17 cellular contexts compared by ENCODE assay signal in genomic region chr22:35054064-35054463, GRCh38. TPM values are rescaled to one million over a fixed set of nuclear protein-coding genes. Genes with fewer than 3 reads are reported as not detected.
A peak's percentile ranks its signal among the peaks of the same experiment; 100 is the strongest.
DNase-seq lines count a peak whose midpoint lies in the region; ATAC-seq, FAIRE-seq and TF ChIP-seq lines count a peak whose summit lies in the region.
"Had no signal": no experiment of that assay in that cellular context is flagged by ENCODE, and none has a peak within 500 bp of the region (broad histone marks: within the 10 kb centered on the region; RNA-seq: fewer than 3 reads in every experiment).

No MANE protein-coding gene starts in this region.

- POLR2A ChIA-PET in activated CD4-positive, alpha-beta memory T cell treated with anti-CD3 and anti-CD28 coated beads for 36 hours (lab: Charles Lee) = no interaction called here

- no peaks in the 10 kb centered on the region for H3K9me3 Mint-ChIP-seq in activated CD8-positive, alpha-beta memory T cell treated with anti-CD3 and anti-CD28 coated beads, Interleukin-2, amount 10 ng/mL, durations not matched to agents 7 days and 5 days (ENCODE audit: low read depth)
- H3K9me3 Mint-ChIP-seq in activated CD4-positive, alpha-beta memory T cell treated with anti-CD3 and anti-CD28 coated beads for 36 hours = peaks cover 4% of the 10 kb centered on the region
- H3K9me3 Mint-ChIP-seq in chondrocyte (ENCODE audit: low read depth) = peaks cover 12% of the 10 kb centered on the region

- FAIRE-seq in GM12892 (lab: Jason Lieb, UNC) = peak; percentile 21

- no peak for DNase-seq in activated CD8-positive, alpha-beta memory T cell treated with anti-CD3 and anti-CD28 coated beads, Interleukin-2, amount 10 ng/mL, durations not matched to agents 7 days and 5 days
- DNase-seq in activated CD8-positive, alpha-beta memory T cell treated with anti-CD3 and anti-CD28 coated beads, Interleukin-2, amount 50 U/mL, for 4 hours = no peak
- DNase-seq in GM12892 (ENCODE audit: insufficient read length) = no peak
- DNase-seq in activated CD4-positive, alpha-beta memory T cell treated with anti-CD3 and anti-CD28 coated beads for 36 hours = no peak
- no peak for DNase-seq in ecto neural progenitor cell (ENCODE audit: low spot score)
- DNase-seq in chondrocyte (ENCODE audit: low spot score) = no peak
- no peak for DNase-seq in DMS114 treated with DMSO at 0.1 percent for 48 hours (lab: John Stamatoyannopoulos, UW; ENCODE audit: unreplicated experiment)
- DNase-seq: Caco-2, MG63, NCI-H1105, NCI-H1694 treated with DMSO at 0.1 percent for 48 hours, NCI-H345, NCI-H69, SJCRH30 had no signal

- no peak overlapping the region for H3K4me3 Mint-ChIP-seq in activated CD8-positive, alpha-beta memory T cell treated with anti-CD3 and anti-CD28 coated beads, Interleukin-2, amount 10 ng/mL, durations not matched to agents 7 days and 5 days
- H3K4me3 Mint-ChIP-seq in activated CD4-positive, alpha-beta memory T cell treated with anti-CD3 and anti-CD28 coated beads for 36 hours = no peak overlapping the region
- H3K4me3 Mint-ChIP-seq in chondrocyte (ENCODE audit: unreplicated experiment) = no peak overlapping the region
- H3K4me3 Mint-ChIP-seq: GM23338 had no signal

- no peaks in the 10 kb centered on the region for H3K27me3 Mint-ChIP-seq in activated CD8-positive, alpha-beta memory T cell treated with anti-CD3 and anti-CD28 coated beads, Interleukin-2, amount 10 ng/mL, durations not matched to agents 7 days and 5 days
- H3K27me3 Mint-ChIP-seq in activated CD4-positive, alpha-beta memory T cell treated with anti-CD3 and anti-CD28 coated beads for 36 hours = peaks cover 22% of the 10 kb centered on the region
- peaks cover 2% of the 10 kb centered on the region for H3K27me3 Mint-ChIP-seq in chondrocyte (ENCODE audit: low read depth)

- no peak for TF ChIP-seq POLR2A in GM12892 (IDR thresholded peaks at IDR 0.05; ENCODE audit: low read depth, low read length)

- CTCF ChIA-PET in activated CD8-positive, alpha-beta memory T cell treated with anti-CD3 and anti-CD28 coated beads, Interleukin-2, amount 10 ng/mL, durations not matched to agents 7 days and 5 days (lab: Charles Lee) = no interaction called here
- CTCF ChIA-PET in activated CD4-positive, alpha-beta memory T cell treated with anti-CD3 and anti-CD28 coated beads for 36 hours (lab: Charles Lee) = no interaction called here

- ATAC-seq in activated CD8-positive, alpha-beta memory T cell treated with anti-CD3 and anti-CD28 coated beads, Interleukin-2, amount 10 ng/mL, durations not matched to agents 7 days and 5 days = no peak
- peak; percentile 50 for ATAC-seq in GM21723 (IDR thresholded peaks at IDR 0.05; ENCODE audit: unreplicated experiment)
- ATAC-seq: GM23338 had no signal

- no peak for TF ChIP-seq CTCF in chondrocyte (IDR thresholded peaks at IDR 0.05)

- H3K36me3 Mint-ChIP-seq in activated CD8-positive, alpha-beta memory T cell treated with anti-CD3 and anti-CD28 coated beads, Interleukin-2, amount 10 ng/mL, durations not matched to agents 7 days and 5 days = no peaks in the 10 kb centered on the region
- no peaks in the 10 kb centered on the region for H3K36me3 Mint-ChIP-seq in activated CD4-positive, alpha-beta memory T cell treated with anti-CD3 and anti-CD28 coated beads for 36 hours
- H3K36me3 Mint-ChIP-seq in chondrocyte (ENCODE audit: low read depth) = no peaks in the 10 kb centered on the region

- intact Hi-C loops in activated CD4-positive, alpha-beta memory T cell treated with anti-CD3 and anti-CD28 coated beads for 36 hours (cut with micrococcal nuclease) = no loop called here

- H3K4me1 Mint-ChIP-seq in activated CD8-positive, alpha-beta memory T cell treated with anti-CD3 and anti-CD28 coated beads, Interleukin-2, amount 10 ng/mL, durations not matched to agents 7 days and 5 days = peaks cover 15% of the 10 kb centered on the region
- H3K4me1 Mint-ChIP-seq in activated CD4-positive, alpha-beta memory T cell treated with anti-CD3 and anti-CD28 coated beads for 36 hours (ENCODE audit: low read depth) = peaks cover 1% of the 10 kb centered on the region
- no peaks in the 10 kb centered on the region for H3K4me1 Mint-ChIP-seq in chondrocyte (ENCODE audit: low read depth)
- H3K4me1 Mint-ChIP-seq: GM23338 had no signal

- peak overlapping the region; percentile 64 for H3K27ac Mint-ChIP-seq in activated CD8-positive, alpha-beta memory T cell treated with anti-CD3 and anti-CD28 coated beads, Interleukin-2, amount 10 ng/mL, durations not matched to agents 7 days and 5 days
- H3K27ac Mint-ChIP-seq in activated CD4-positive, alpha-beta memory T cell treated with anti-CD3 and anti-CD28 coated beads for 36 hours = peak overlapping the region; percentile 69
- H3K27ac Mint-ChIP-seq in chondrocyte (ENCODE audit: unreplicated experiment) = no peak overlapping the region
- H3K27ac Mint-ChIP-seq: GM23338 had no signal

RNA-seq across cellular contexts. Expression of gene ISX, which starts 11.9 kb away (rescaled TPM):
- total RNA-seq in activated CD8-positive, alpha-beta memory T cell treated with anti-CD3 and anti-CD28 coated beads, Interleukin-2, amount 10 ng/mL, durations not matched to agents 7 days and 5 days = not detected
- polyA plus RNA-seq in GM12892 (2012; ENCODE audit: missing spikeins) = 0.61 TPM
- total RNA-seq in activated CD4-positive, alpha-beta memory T cell treated with anti-CD3 and anti-CD28 coated beads for 36 hours = not detected
- total RNA-seq in chondrocyte = not detected in 3 replicates
- total RNA-seq: A673, GM23338, SJCRH30 had no signal
- polyA plus RNA-seq: GM23338 had no signal
